ENCODE assay signal across 16 cellular contexts in genomic region chr22:48900626-48901025, GRCh38.
DNase-seq lines count a peak whose midpoint lies in the region; ATAC-seq and TF ChIP-seq lines count a peak whose summit lies in the region.
"Had no signal": no experiment of that assay in that cellular context is flagged by ENCODE, and none has a peak within 500 bp of the region (broad histone marks: within the 10 kb centered on the region; RNA-seq: fewer than 3 reads in every experiment).

No MANE protein-coding gene starts in this region.

- H3K4me3 Mint-ChIP-seq in activated CD8-positive, alpha-beta memory T cell treated with anti-CD3 and anti-CD28 coated beads, Interleukin-2, amount 10 ng/mL, durations not matched to agents 7 days and 5 days = no peak overlapping the region
- H3K4me3 Mint-ChIP-seq in T-helper 17 cell (peak overlapping the region; percentile 25), osteocyte (ENCODE audit: unreplicated experiment) (no peak overlapping the region)
- H3K4me3 Mint-ChIP-seq: B cell; CD8-positive, alpha-beta T cell; H9 had no signal

- no peak for ATAC-seq in activated CD8-positive, alpha-beta memory T cell treated with anti-CD3 and anti-CD28 coated beads, Interleukin-2, amount 10 ng/mL, durations not matched to agents 7 days and 5 days
- ATAC-seq in T-helper 17 cell = no peak
- ATAC-seq in HG03095 (IDR thresholded peaks at IDR 0.05; ENCODE audit: unreplicated experiment) = no peak
- ATAC-seq: CD8-positive, alpha-beta T cell had no signal

- H3K36me3 Mint-ChIP-seq in activated CD8-positive, alpha-beta memory T cell treated with anti-CD3 and anti-CD28 coated beads, Interleukin-2, amount 10 ng/mL, durations not matched to agents 7 days and 5 days = no peaks in the 10 kb centered on the region
- H3K36me3 Mint-ChIP-seq in T-helper 17 cell (ENCODE audit: low read depth) (peaks cover 2% of the 10 kb centered on the region), osteocyte (ENCODE audit: unreplicated experiment) (no peaks in the 10 kb centered on the region)
- H3K36me3 Mint-ChIP-seq: CD8-positive, alpha-beta T cell had no signal

- no peaks in the 10 kb centered on the region for H3K9me3 Mint-ChIP-seq in activated CD8-positive, alpha-beta memory T cell treated with anti-CD3 and anti-CD28 coated beads, Interleukin-2, amount 10 ng/mL, durations not matched to agents 7 days and 5 days (ENCODE audit: low read depth)
- no peaks in the 10 kb centered on the region for H3K9me3 Mint-ChIP-seq in osteocyte (ENCODE audit: unreplicated experiment)
- H3K9me3 Mint-ChIP-seq: CD8-positive, alpha-beta T cell; H9 had no signal

- no peaks in the 10 kb centered on the region for H3K4me1 Mint-ChIP-seq in activated CD8-positive, alpha-beta memory T cell treated with anti-CD3 and anti-CD28 coated beads, Interleukin-2, amount 10 ng/mL, durations not matched to agents 7 days and 5 days
- H3K4me1 Mint-ChIP-seq in T-helper 17 cell (no peaks in the 10 kb centered on the region), osteocyte (ENCODE audit: unreplicated experiment) (no peaks in the 10 kb centered on the region)
- H3K4me1 Mint-ChIP-seq: B cell, H9 had no signal

- H3K27me3 Mint-ChIP-seq in activated CD8-positive, alpha-beta memory T cell treated with anti-CD3 and anti-CD28 coated beads, Interleukin-2, amount 10 ng/mL, durations not matched to agents 7 days and 5 days = no peaks in the 10 kb centered on the region
- H3K27me3 Mint-ChIP-seq in T-helper 17 cell (no peaks in the 10 kb centered on the region), osteocyte (ENCODE audit: unreplicated experiment) (no peaks in the 10 kb centered on the region)
- H3K27me3 Mint-ChIP-seq: B cell had no signal

- H3K27ac Mint-ChIP-seq in activated CD8-positive, alpha-beta memory T cell treated with anti-CD3 and anti-CD28 coated beads, Interleukin-2, amount 10 ng/mL, durations not matched to agents 7 days and 5 days = no peak overlapping the region
- H3K27ac Mint-ChIP-seq in T-helper 17 cell (no peak overlapping the region), osteocyte (ENCODE audit: unreplicated experiment) (no peak overlapping the region)
- H3K27ac Mint-ChIP-seq: B cell; CD8-positive, alpha-beta T cell; H9 had no signal

- TF ChIP-seq CTCF in osteocyte (IDR thresholded peaks at IDR 0.05) = no peak

- CTCF ChIA-PET in activated CD8-positive, alpha-beta memory T cell treated with anti-CD3 and anti-CD28 coated beads, Interleukin-2, amount 10 ng/mL, durations not matched to agents 7 days and 5 days (lab: Charles Lee) = no interaction called here

- TF ChIP-seq POLR2A in erythroblast (IDR thresholded peaks at IDR 0.05; ENCODE audit: low read length) = no peak

- H3K9me3 ChIP-seq in T-helper 17 cell (ENCODE audit: control insufficient read depth, low read length, poor library complexity, severe bottlenecking) = no peaks in the 10 kb centered on the region
- H3K9me3 ChIP-seq: BLaER1 treated with 17β-estradiol and CSF1 and Interleukin-3, amounts not matched to agents 10 nM and 100 nM had no signal

- peak; percentile 5 for DNase-seq in activated CD8-positive, alpha-beta memory T cell treated with anti-CD3 and anti-CD28 coated beads, Interleukin-2, amount 10 ng/mL, durations not matched to agents 7 days and 5 days
- no peak for DNase-seq in activated CD8-positive, alpha-beta memory T cell treated with anti-CD3 and anti-CD28 coated beads, Interleukin-2, amount 50 U/mL, for 4 hours
- peak; percentile 4 for DNase-seq in D341Med (ENCODE audit: low spot score)
- no peak for DNase-seq in T-helper 17 cell
- peak; percentile 51 for DNase-seq in osteocyte (ENCODE audit: extremely low spot score, unreplicated experiment)
- DNase-seq in erythroblast (lab: John Stamatoyannopoulos, UW) = no peak
- DNase-seq: Calu3, DMS 273 treated with DMSO at 0.1 percent for 48 hours, DMS53, DND-41, EL had no signal

Comparison
In these comparisons a context has a peak if more than half of its experiments do, and no peak if none do; other contexts are left out.
1. DNase-seq: peak in activated CD8-positive, alpha-beta memory T cell treated with anti-CD3 and anti-CD28 coated beads, Interleukin-2, amount 10 ng/mL, durations not matched to agents 7 days and 5 days (single experiment), D341Med (single experiment) and osteocyte (single experiment); none in activated CD8-positive, alpha-beta memory T cell treated with anti-CD3 and anti-CD28 coated beads, Interleukin-2, amount 50 U/mL, for 4 hours (single experiment), T-helper 17 cell (0 of 3) and erythroblast (0 of 2).